ENCODE assay signal across 25 cellular contexts in genomic region chr12:52661668-52662067, GRCh38. TPM values are rescaled to one million over a fixed set of nuclear protein-coding genes. Genes with fewer than 3 reads are reported as not detected.
"Had no signal": no experiment of that assay in that cellular context is flagged by ENCODE, and none has a peak within 500 bp of the region (broad histone marks: within the 10 kb centered on the region; RNA-seq: fewer than 3 reads in every experiment).

No MANE protein-coding gene starts in this region.

- DNase-seq: IMR-90, MG63, NCI-H1092, NCI-H1105 treated with DMSO at 0.1 percent for 48 hours, NCI-H1417 treated with DMSO at 0.1 percent for 48 hours, NCI-H146, NCI-H1694 treated with DMSO at 0.1 percent for 48 hours, NCI-H1930, NCI-H2081, NCI-H2107, NCI-H2227 treated with DMSO at 0.1 percent for 48 hours, NCI-H524, NCI-H526 treated with DMSO at 0.1 percent for 48 hours, NCI-H774, PC-3, SHP77, SK-N-SH, SW 1271 had no signal

- H3K9ac ChIP-seq: SK-N-SH had no signal

- H3K4me3 ChIP-seq: MG63 had no signal

- ATAC-seq: HepG2, Panc1, PC-3 had no signal

- H3K36me3 ChIP-seq: MG63 had no signal

- H3K27ac ChIP-seq: RWPE1 had no signal

- FAIRE-seq: HepG2 had no signal

- H3K27me3 ChIP-seq: MG63 had no signal

- H3K4me2 ChIP-seq: SK-N-SH had no signal

- H3K9me3 ChIP-seq: MG63, SK-N-SH had no signal

RNA-seq across cellular contexts. Expression of gene KRT2, which starts 9.7 kb away (rescaled TPM):
- total RNA-seq: HepG2, HT1080, IMR-90, LHCN-M2, NCI-H460, PC-3, SK-MEL-5 had no signal
- polyA plus RNA-seq: HepG2, IMR-90, SK-N-SH had no signal

RNA-seq across cellular contexts. Expression of gene KRT1, which starts 18.5 kb away (rescaled TPM):
- total RNA-seq: HepG2, HT1080, IMR-90, LHCN-M2, NCI-H460, PC-3, SK-MEL-5 had no signal
- polyA plus RNA-seq: HepG2, IMR-90, SK-N-SH had no signal

RNA-seq across cellular contexts. Expression of gene KRT77, which starts 41.7 kb away (rescaled TPM):
- total RNA-seq: HepG2, HT1080, IMR-90, LHCN-M2, NCI-H460, PC-3, SK-MEL-5 had no signal
- polyA plus RNA-seq: HepG2, IMR-90, SK-N-SH had no signal

RNA-seq across cellular contexts. Expression of gene KRT73, which starts 43.3 kb away (rescaled TPM):
- total RNA-seq: HepG2, HT1080, IMR-90, LHCN-M2, NCI-H460, PC-3, SK-MEL-5 had no signal
- polyA plus RNA-seq: HepG2, IMR-90, SK-N-SH had no signal
